In the genomic region with DNA sequence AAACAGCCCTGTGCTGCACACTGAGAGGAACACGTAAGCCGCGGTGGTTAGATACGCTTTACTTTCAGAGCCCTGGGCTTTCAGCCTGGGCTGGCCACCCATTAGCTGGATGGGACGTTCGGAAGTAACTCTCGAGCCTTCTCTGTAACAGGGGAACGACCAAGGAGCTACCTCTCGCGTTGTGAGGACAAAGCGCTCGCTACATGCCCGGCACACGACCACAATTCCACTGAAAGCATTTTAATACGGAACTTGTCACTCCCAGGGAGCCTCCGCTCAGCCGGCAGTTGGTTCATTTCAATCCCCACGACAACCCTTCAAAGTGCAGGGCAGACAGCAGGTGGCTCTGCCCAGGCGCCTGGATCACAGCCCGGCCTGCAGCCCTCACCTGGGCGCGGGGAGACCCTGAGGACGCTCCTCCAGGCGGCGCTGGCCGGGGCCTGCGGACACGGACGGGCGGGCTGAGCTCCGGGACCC, we compare ENCODE assay signal across 2 cellular contexts.
TF ChIP-seq lines count a peak whose summit lies in the region.

No MANE protein-coding gene starts in this region.

TF ChIP-seq in GM12878, 131 proteins besides CTCF, POLR2A, EP300 and RAD21:
- TF ChIP-seq HDAC2 (IDR thresholded peaks at IDR 0.05) (no peak), TCF3 (IDR thresholded peaks at IDR 0.05; ENCODE audit: borderline replicate concordance, insufficient read depth, low read depth, low read length) (0 out of 2 replicates have a peak, but pooled peaks have one; percentile 2)
- TF ChIP-seq, protein P1, sequence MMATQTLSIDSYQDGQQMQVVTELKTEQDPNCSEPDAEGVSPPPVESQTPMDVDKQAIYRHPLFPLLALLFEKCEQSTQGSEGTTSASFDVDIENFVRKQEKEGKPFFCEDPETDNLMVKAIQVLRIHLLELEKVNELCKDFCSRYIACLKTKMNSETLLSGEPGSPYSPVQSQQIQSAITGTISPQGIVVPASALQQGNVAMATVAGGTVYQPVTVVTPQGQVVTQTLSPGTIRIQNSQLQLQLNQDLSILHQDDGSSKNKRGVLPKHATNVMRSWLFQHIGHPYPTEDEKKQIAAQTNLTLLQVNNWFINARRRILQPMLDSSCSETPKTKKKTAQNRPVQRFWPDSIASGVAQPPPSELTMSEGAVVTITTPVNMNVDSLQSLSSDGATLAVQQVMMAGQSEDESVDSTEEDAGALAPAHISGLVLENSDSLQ (IDR thresholded peaks at IDR 0.05): no peak
TF ChIP-seq in GM12878: peak in this region for 1.

TF ChIP-seq in liver, 16 proteins besides CTCF, POLR2A, EP300 and RAD21:
- TF ChIP-seq TAF1 (conservative IDR thresholded peaks at IDR 0.05): no peak
- TF ChIP-seq FOXA2 (IDR thresholded peaks at IDR 0.05): no peak
- no peak for TF ChIP-seq YY1 (IDR thresholded peaks at IDR 0.05)
